Comparison of ENCODE assay signal across 28 cellular contexts in the genomic region with DNA sequence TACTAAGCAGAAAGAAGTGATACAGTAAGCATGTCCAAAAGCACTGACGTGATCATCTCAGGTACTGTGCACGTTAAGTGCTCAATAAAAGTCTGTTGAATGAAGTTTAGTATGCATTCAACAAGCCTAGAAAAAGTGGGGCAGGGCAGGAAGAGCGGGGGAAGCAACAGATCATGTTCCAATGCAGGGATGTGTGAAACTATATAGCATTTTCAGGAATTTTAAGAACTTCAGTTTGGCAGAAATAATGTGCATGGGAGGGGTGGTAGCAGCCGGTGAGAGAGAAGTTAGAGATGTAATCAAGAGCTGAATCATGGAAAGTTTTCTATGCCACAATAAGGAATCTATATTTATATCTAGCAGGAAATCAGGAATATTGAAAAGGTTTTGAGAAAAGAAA.
"Had no signal": no experiment of that assay in that cellular context is flagged by ENCODE, and none has a peak within 500 bp of the region (broad histone marks: within the 10 kb centered on the region; RNA-seq: fewer than 3 reads in every experiment).

No MANE protein-coding gene starts in this region.

- H3K4me3 Mint-ChIP-seq: naive thymus-derived CD8-positive, alpha-beta T cell; nephron; neural crest cell; stimulated activated naive B cell treated with anti-CD40 and anti-IgM and Interleukin-4, amounts not matched to agents 10 μg/mL and 1 μg/mL and 100 μg/mL, for 72 hours had no signal

- H3K4me3 ChIP-seq: hepatocyte, left lung, lower lobe of right lung, psoas muscle, right atrium auricular region, skin epidermis, stomach, suprapubic skin, thoracic aorta, tibial artery, upper lobe of right lung had no signal

- H2AFZ ChIP-seq: hepatocyte, parathyroid adenoma had no signal

- H3K9ac ChIP-seq: parathyroid adenoma had no signal

- H3K9me3 ChIP-seq: left lung, lower lobe of right lung, psoas muscle, right atrium auricular region, stomach, suprapubic skin, thoracic aorta, tibial artery, upper lobe of right lung had no signal

- H3K27ac ChIP-seq: hepatocyte, left lung, lower lobe of right lung, parathyroid adenoma, psoas muscle, right atrium auricular region, skin epidermis, stomach, suprapubic skin, thoracic aorta, tibial artery, upper lobe of right lung had no signal

- H3K4me1 ChIP-seq: left lung, lower lobe of right lung, parathyroid adenoma, psoas muscle, right atrium auricular region, stomach, suprapubic skin, tibial artery, upper lobe of right lung had no signal

- H3K4me2 ChIP-seq: hepatocyte had no signal

- H3K79me2 ChIP-seq: hepatocyte, parathyroid adenoma had no signal

- ATAC-seq: left colon; left lung; lower lobe of right lung; naive thymus-derived CD8-positive, alpha-beta T cell; psoas muscle; sciatic nerve; stimulated activated naive B cell treated with anti-CD40 and anti-IgM and Interleukin-4, amounts not matched to agents 10 μg/mL and 1 μg/mL and 100 μg/mL, for 72 hours; stimulated activated naive CD8-positive, alpha-beta T cell treated with anti-CD3 and anti-CD28 coated beads, Interleukin-15, Interleukin-2, amounts not matched to agents 100 U/mL and 50 U/mL, for 24 hours; upper lobe of right lung had no signal

- H3K27ac Mint-ChIP-seq: nephron; stimulated activated naive B cell treated with anti-CD40 and anti-IgM and Interleukin-4, amounts not matched to agents 10 μg/mL and 1 μg/mL and 100 μg/mL, for 72 hours had no signal

- DNase-seq: kidney; left colon; left lung; lower lobe of right lung; mammary epithelial cell; mesenchymal stem cell; naive thymus-derived CD8-positive, alpha-beta T cell; nucleus accumbens; psoas muscle; stimulated activated CD4-positive, alpha-beta T cell treated with anti-CD3 and anti-CD28 coated beads, Interleukin-12 subunit alpha, Interleukin-12 subunit beta, amount 100 ng/mL, for 4 hours; stimulated activated CD4-positive, alpha-beta T cell treated with anti-CD3 and anti-CD28 coated beads, Interleukin-15, amount 100 ng/mL, for 24 hours; stimulated activated CD4-positive, alpha-beta T cell treated with anti-CD3 and anti-CD28 coated beads, Interleukin-2, amount 100 ng/mL, for 24 hours; stimulated activated CD4-positive, alpha-beta T cell treated with anti-CD3 and anti-CD28 coated beads, Interleukin-4, amount 100 ng/mL, for 1 hour; stimulated activated naive B cell treated with anti-CD40 and anti-IgM and Interleukin-4, amounts not matched to agents 10 μg/mL and 1 μg/mL and 100 μg/mL, for 72 hours; stimulated activated naive CD8-positive, alpha-beta T cell treated with anti-CD3 and anti-CD28 coated beads, Interleukin-15, Interleukin-2, amounts not matched to agents 100 U/mL and 50 U/mL, for 24 hours; stomach; tibial artery; trophoblast cell; upper lobe of right lung had no signal

- H3K9me3 Mint-ChIP-seq: nephron, neural crest cell had no signal

- H3K4me1 Mint-ChIP-seq: nephron; stimulated activated naive B cell treated with anti-CD40 and anti-IgM and Interleukin-4, amounts not matched to agents 10 μg/mL and 1 μg/mL and 100 μg/mL, for 72 hours had no signal

- H3K27me3 Mint-ChIP-seq: naive thymus-derived CD8-positive, alpha-beta T cell; stimulated activated naive B cell treated with anti-CD40 and anti-IgM and Interleukin-4, amounts not matched to agents 10 μg/mL and 1 μg/mL and 100 μg/mL, for 72 hours had no signal

- H3K27me3 ChIP-seq: hepatocyte, left lung, right atrium auricular region, stomach, suprapubic skin, tibial artery, upper lobe of right lung had no signal
